Comparison of ENCODE assay signal across 8 cellular contexts in the genomic region with DNA sequence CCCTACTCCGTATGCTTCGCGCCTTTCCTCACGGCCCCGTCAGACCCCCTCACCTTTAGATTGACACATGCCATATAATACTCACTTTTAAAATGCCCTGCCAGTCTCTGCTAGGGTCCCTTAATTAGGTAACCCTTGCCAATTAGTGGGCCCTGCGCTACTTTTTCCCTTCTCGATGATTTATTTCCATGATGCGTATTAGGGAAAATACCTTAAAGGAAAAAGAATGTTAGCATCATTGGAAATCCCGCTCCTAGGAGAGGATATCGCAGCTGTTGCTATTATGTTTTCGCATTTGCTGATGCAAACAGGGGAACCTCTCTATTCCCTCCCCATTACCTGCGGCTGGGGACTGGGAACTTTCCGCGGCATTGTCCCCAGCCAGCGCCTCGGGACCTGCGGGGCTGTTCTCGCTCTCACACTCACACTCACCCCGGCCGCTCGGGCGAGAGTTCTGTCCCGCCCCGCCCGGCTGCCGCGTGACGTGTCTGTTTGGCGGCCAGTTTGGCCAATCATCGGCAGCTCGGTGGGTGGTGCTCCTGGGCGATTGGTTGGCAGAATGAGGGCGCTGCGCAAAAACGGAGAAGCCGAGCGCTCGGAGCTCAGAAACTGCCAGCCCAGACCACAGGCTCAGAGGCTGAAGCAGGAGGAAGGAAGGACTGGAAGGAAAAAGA. TPM values are rescaled to one million over a fixed set of nuclear protein-coding genes. Genes with fewer than 3 reads are reported as not detected.
A peak's percentile ranks its signal among the peaks of the same experiment; 100 is the strongest.
DNase-seq lines count a peak whose midpoint lies in the region; ATAC-seq and TF ChIP-seq lines count a peak whose summit lies in the region.

Gene PCDH10, plus strand, starts transcription at position 605 of the 674 bp plus-strand sequence. CDS start 847 bp downstream, outside the sequence.

- peaks cover 12 to 58% (median 27%) of the 10 kb centered on the region in 6 donors for H3K9me3 Mint-ChIP-seq in immature natural killer cell

- H3K4me3 Mint-ChIP-seq in immature natural killer cell, result peak within 1 kb of the TSS; percentile 38 to 78 (median 59)

- H3K36me3 ChIP-seq in ACC112 (ENCODE audit: insufficient read depth, low read length) (no peaks in the 10 kb centered on the region), RWPE2 (ENCODE audit: low read depth) (no peaks in the 10 kb centered on the region)

- peak within 1 kb of the TSS; percentile 31 for H2AFZ ChIP-seq in ACC112 (ENCODE audit: low read length, unreplicated experiment)

- H3K79me2 ChIP-seq in ACC112 (ENCODE audit: control insufficient read depth, insufficient read depth, low read length, unreplicated experiment), result no peaks in the 10 kb centered on the region

- H3K27me3 ChIP-seq in ACC112 (ENCODE audit: insufficient read depth, low read length) (peaks cover 98% of the 10 kb centered on the region), RWPE2 (ENCODE audit: insufficient read depth, poor library complexity, severe bottlenecking) (peaks cover 98% of the 10 kb centered on the region)

- no peak within 1 kb of the TSS for H3K27ac ChIP-seq in ACC112 (ENCODE audit: low read depth, low read length)
- H3K27ac ChIP-seq in RWPE2 (ENCODE audit: poor library complexity, severe bottlenecking), result no peak within 1 kb of the TSS

- peaks cover 4 to 8% (median 5%) of the 10 kb centered on the region in 3 donors for H3K36me3 Mint-ChIP-seq in immature natural killer cell

- DNase-seq in RWPE2 (ENCODE audit: low spot score) (peak; percentile 89), cerebellar cortex (ENCODE audit: low spot score) (peak; percentile 49), immature natural killer cell (peak; percentile 2 to 13 (median 5)), skeletal muscle cell (ENCODE audit: low read depth) (peak; percentile 86)
- no peak for DNase-seq in effector CD8-positive, alpha-beta T cell (lab: John Stamatoyannopoulos, UW)

- TF ChIP-seq CTCF in RWPE2 (IDR thresholded peaks at IDR 0.05; ENCODE audit: poor library complexity, severe bottlenecking), result no peak

- peaks cover 3% of the 10 kb centered on the region for H3K4me1 ChIP-seq in ACC112 (ENCODE audit: control insufficient read depth, insufficient read depth, low read length, unreplicated experiment)
- H3K4me1 ChIP-seq in RWPE2 (ENCODE audit: insufficient read depth, poor library complexity, severe bottlenecking), result no peaks in the 10 kb centered on the region

- H3K9me3 ChIP-seq in RWPE2 (ENCODE audit: severe bottlenecking), result no peaks in the 10 kb centered on the region

- H3K27me3 Mint-ChIP-seq in immature natural killer cell (ENCODE audit: low read depth in 3 of 3), result peaks cover 19 to 27% (median 22%) of the 10 kb centered on the region in 3 donors

- H3K4me1 Mint-ChIP-seq in immature natural killer cell, result peaks cover 3 to 20% of the 10 kb centered on the region in 2 donors

- H3K27ac Mint-ChIP-seq in immature natural killer cell, result peak within 1 kb of the TSS in 1 of 6 donors; percentile 21

- H3K4me3 ChIP-seq in ACC112 (ENCODE audit: low read depth, low read length) (peak within 1 kb of the TSS; percentile 64), RWPE2 (ENCODE audit: severe bottlenecking) (peak within 1 kb of the TSS; percentile 32), skeletal muscle cell (ENCODE audit: low read depth, low read length) (peak within 1 kb of the TSS; percentile 66)

- ATAC-seq in GM18868 (IDR thresholded peaks at IDR 0.05; ENCODE audit: unreplicated experiment) (peak; percentile 96), HG03521 (IDR thresholded peaks at IDR 0.05; ENCODE audit: unreplicated experiment) (peak; percentile 80), RWPE2 (ENCODE audit: low read depth) (peak; percentile 77)

RNA-seq across cellular contexts. Expression of gene PCDH10, which starts in this region (rescaled TPM):
- not detected for polyA plus RNA-seq in immature natural killer cell

Comparison
In these comparisons a context has a peak if more than half of its experiments do, and no peak if none do; other contexts are left out.
1. Peak in DNase-seq in immature natural killer cell; RNA of the gene not detected or under 1 TPM.